15 cellular contexts compared by ENCODE assay signal in genomic region chr5:132013006-132013689, GRCh38. TPM values are rescaled to one million over a fixed set of nuclear protein-coding genes. Genes with fewer than 3 reads are reported as not detected.
A peak's percentile ranks its signal among the peaks of the same experiment; 100 is the strongest.
DNase-seq lines count a peak whose midpoint lies in the region; ATAC-seq and TF ChIP-seq lines count a peak whose summit lies in the region.
"Had no signal": no experiment of that assay in that cellular context is flagged by ENCODE, and none has a peak within 500 bp of the region (broad histone marks: within the 10 kb centered on the region; RNA-seq: fewer than 3 reads in every experiment).

No MANE protein-coding gene starts in this region.

- H3K9me3 ChIP-seq in heart right ventricle = no peaks in the 10 kb centered on the region
- no peaks in the 10 kb centered on the region for H3K9me3 ChIP-seq in sigmoid colon
- H3K9me3 ChIP-seq: suprapubic skin had no signal

- intact Hi-C loops in heart right ventricle (cut with DNase I) (no loop called here), sigmoid colon (cut with DNase I) (loop anchor here (5.0 kb wide), 1 partner anchor 216 kb away; the partner anchor contains the start of gene FNIP1)

- POLR2A ChIA-PET in WTC11 (lab: Charles Lee) = no interaction called here

- H3K36me3 ChIP-seq in heart right ventricle = no peaks in the 10 kb centered on the region
- no peaks in the 10 kb centered on the region for H3K36me3 ChIP-seq in sigmoid colon
- H3K36me3 ChIP-seq in H7 (replicated peaks; ENCODE audit: control insufficient read depth, insufficient read depth, low read length) = no peaks in the 10 kb centered on the region
- H3K36me3 ChIP-seq: suprapubic skin had no signal

- no peak for TF ChIP-seq EP300 in sigmoid colon (IDR thresholded peaks at IDR 0.05)

- DNase-seq in DMS53 (lab: John Stamatoyannopoulos, UW) (peak; percentile 20), DMS53 treated with DMSO at 0.1 percent for 48 hours (lab: John Stamatoyannopoulos, UW; ENCODE audit: unreplicated experiment) (no peak), WTC11 (ENCODE audit: low spot score) (peak; percentile 5), heart right ventricle (peak in 1 of 2 donors; percentile 40), sigmoid colon (peak; percentile 38), H7 (no peak)
- DNase-seq: 8988T; COR-L47; effector CD4-positive, alpha-beta T cell; NCI-H345; small intestine had no signal

- no peaks in the 10 kb centered on the region for H3K36me3 Mint-ChIP-seq in WTC11

- H3K27ac ChIP-seq in heart right ventricle = peak overlapping the region in 1 of 10 donors; percentile 7
- H3K27ac ChIP-seq in sigmoid colon = no peak overlapping the region
- H3K27ac ChIP-seq: foreskin keratinocyte, suprapubic skin had no signal

- 24 to 32% methylated on average over 5 of the region's 5 CpGs for WGBS in heart right ventricle, 2 donors
- WGBS in sigmoid colon, 2 donors = 86 to 96% methylated on average over 5 of the region's 5 CpGs

- ATAC-seq in WTC11 (no peak), heart right ventricle (peak; percentile 72 to 92 (median 84)), GM19023 (IDR thresholded peaks at IDR 0.05; ENCODE audit: unreplicated experiment) (no peak), GM18873 (IDR thresholded peaks at IDR 0.05; ENCODE audit: low FRiP score, unreplicated experiment) (no peak)

- peaks cover 25% of the 10 kb centered on the region for H3K27me3 Mint-ChIP-seq in WTC11 (ENCODE audit: low read depth)

- H3K4me3 ChIP-seq in heart right ventricle = no peak overlapping the region
- H3K4me3 ChIP-seq in sigmoid colon = no peak overlapping the region
- no peak overlapping the region for H3K4me3 ChIP-seq in H7 (ENCODE audit: insufficient read depth, low read depth, low read length)
- H3K4me3 ChIP-seq: suprapubic skin had no signal

- H3K4me3 Mint-ChIP-seq in WTC11 = no peak overlapping the region

- H3K27ac Mint-ChIP-seq in WTC11 = no peak overlapping the region

- peaks cover 29% of the 10 kb centered on the region for H3K4me1 Mint-ChIP-seq in WTC11

- no peaks in the 10 kb centered on the region for H3K9me3 Mint-ChIP-seq in WTC11

- CTCF ChIA-PET in WTC11 (lab: Charles Lee) = interaction anchor here (0.7 to 3.9 kb wide), 2 partner anchors 10 to 50 kb away, joined by 3 to 25 read pairs; no protein-coding TSS in a partner anchor

- TF ChIP-seq CTCF in WTC11 (IDR thresholded peaks at IDR 0.05) (no peak), heart right ventricle (IDR thresholded peaks at IDR 0.05) (no peak), sigmoid colon (IDR thresholded peaks at IDR 0.05) (no peak)

- peaks cover 3 to 33% (median 11%) of the 10 kb centered on the region in 9 donors for H3K4me1 ChIP-seq in heart right ventricle
- H3K4me1 ChIP-seq in sigmoid colon = peaks cover 0 to 16% (median 13%) of the 10 kb centered on the region in 4 donors

- peaks cover 0 to 60% (median 25%) of the 10 kb centered on the region in 7 donors for H3K27me3 ChIP-seq in heart right ventricle
- peaks cover 3 to 22% (median 12%) of the 10 kb centered on the region in 3 donors for H3K27me3 ChIP-seq in sigmoid colon
- peaks cover 30% of the 10 kb centered on the region for H3K27me3 ChIP-seq in H7 (ENCODE audit: control insufficient read depth, insufficient read depth, low read length)

- TF ChIP-seq POLR2A in sigmoid colon (IDR thresholded peaks at IDR 0.05) = no peak

TF ChIP-seq in WTC11, 78 proteins besides CTCF, POLR2A, EP300 and RAD21:
- TF ChIP-seq ZNF263 (CRISPR knock-in tag; IDR thresholded peaks at IDR 0.05; ENCODE audit: low read depth) (no peak), GTF2I (CRISPR knock-in tag; conservative IDR thresholded peaks at IDR 0.05) (no peak), ZNF396 (CRISPR knock-in tag; IDR thresholded peaks at IDR 0.05; ENCODE audit: borderline replicate concordance) (no peak), AR (CRISPR knock-in tag; IDR thresholded peaks at IDR 0.05) (no peak), ZMAT4 (CRISPR knock-in tag; IDR thresholded peaks at IDR 0.05) (no peak), E2F5 (CRISPR knock-in tag; IDR thresholded peaks at IDR 0.05) (no peak), PRDM15 (CRISPR knock-in tag; IDR thresholded peaks at IDR 0.05) (no peak)

RNA-seq across cellular contexts. Expression of gene ACSL6, which starts 1.7 kb away (rescaled TPM):
- total RNA-seq in WTC11 (2021) (2.6 to 4.8 TPM (median 3.7 TPM) in 3 replicates), heart right ventricle (1 to 10 TPM; 2.1 to 4.5 (median 3.0) TPM), sigmoid colon (1 to 10 TPM in 2 of 4 donors, under 1 TPM in 2; 0.16 to 2.2 (median 1.2) TPM)
- polyA plus RNA-seq in heart right ventricle (1 to 10 TPM in 1 of 2 donors, under 1 TPM in 1; 0.26 to 7.0 TPM), sigmoid colon (1 to 10 TPM in 1 of 3 donors, not detected in 2; 5.5 TPM)
- 0.28 and 0.85 TPM in 2 replicates for total RNA-seq in H7 (2014; rRNA removed; shearing (Covaris generic))

RNA-seq across cellular contexts. Expression of gene IL3, which starts 47.3 kb away (rescaled TPM):
- total RNA-seq in WTC11 (2021) (not detected in 3 replicates), heart right ventricle (not detected), sigmoid colon (not detected)
- polyA plus RNA-seq in heart right ventricle (not detected), sigmoid colon (not detected)
- total RNA-seq in H7 (2014; rRNA removed; shearing (Covaris generic)) = not detected in 2 replicates
- total RNA-seq: foreskin keratinocyte, suprapubic skin had no signal
- polyA plus RNA-seq: foreskin keratinocyte, small intestine had no signal

Comparison
In these comparisons a context has a peak if more than half of its experiments do, and no peak if none do; other contexts are left out.
1. DNase-seq: peak in DMS53 (single experiment), WTC11 (single experiment) and sigmoid colon (single experiment); none in DMS53 treated with DMSO at 0.1 percent for 48 hours (single experiment) and H7 (single experiment).
2. ATAC-seq: peak in heart right ventricle (8 of 8); none in WTC11 (single experiment), GM19023 (single experiment) and GM18873 (single experiment).